In genomic region chr14:38838979-38839323, GRCh38 we compare ENCODE assay signal across 2 cellular contexts.
A peak's percentile ranks its signal among the peaks of the same experiment; 100 is the strongest.
TF ChIP-seq lines count a peak whose summit lies in the region.

No MANE protein-coding gene starts in this region.

TF ChIP-seq in HepG2, 621 proteins besides CTCF, POLR2A, EP300 and RAD21:
- TF ChIP-seq REL (CRISPR knock-in tag; conservative IDR thresholded peaks at IDR 0.05) (0 out of 2 replicates have a peak, but pooled peaks have one; percentile 40), REPIN1 (CRISPR knock-in tag; IDR thresholded peaks at IDR 0.05; ENCODE audit: borderline replicate concordance, low read depth) (no peak)

TF ChIP-seq in H1, 55 proteins besides CTCF, POLR2A, EP300 and RAD21:
- TF ChIP-seq ASH2L (IDR thresholded peaks at IDR 0.05; ENCODE audit: low read length) (no peak), NANOG (IDR thresholded peaks at IDR 0.05; ENCODE audit: insufficient read depth, low read depth, low read length, poor library complexity, severe bottlenecking) (no peak), POU5F1 (IDR thresholded peaks at IDR 0.05; ENCODE audit: low read depth, low read length) (no peak), JUND (IDR thresholded peaks at IDR 0.05; ENCODE audit: low read length) (no peak), SP1 (IDR thresholded peaks at IDR 0.05; ENCODE audit: low read depth, low read length) (no peak), HDAC6 (IDR thresholded peaks at IDR 0.05; ENCODE audit: low read depth, low read length) (no peak), GABPA (IDR thresholded peaks at IDR 0.05; ENCODE audit: borderline replicate concordance, insufficient read depth, low read length) (no peak)
- TF ChIP-seq, protein P1, sequence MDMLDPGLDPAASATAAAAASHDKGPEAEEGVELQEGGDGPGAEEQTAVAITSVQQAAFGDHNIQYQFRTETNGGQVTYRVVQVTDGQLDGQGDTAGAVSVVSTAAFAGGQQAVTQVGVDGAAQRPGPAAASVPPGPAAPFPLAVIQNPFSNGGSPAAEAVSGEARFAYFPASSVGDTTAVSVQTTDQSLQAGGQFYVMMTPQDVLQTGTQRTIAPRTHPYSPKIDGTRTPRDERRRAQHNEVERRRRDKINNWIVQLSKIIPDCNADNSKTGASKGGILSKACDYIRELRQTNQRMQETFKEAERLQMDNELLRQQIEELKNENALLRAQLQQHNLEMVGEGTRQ (IDR thresholded peaks at IDR 0.05; ENCODE audit: low read length) = no peak
